8 cellular contexts compared by ENCODE assay signal in genomic region chr11:66344550-66345315, GRCh38.
A peak's percentile ranks its signal among the peaks of the same experiment; 100 is the strongest.
DNase-seq lines count a peak whose midpoint lies in the region; ATAC-seq, FAIRE-seq and TF ChIP-seq lines count a peak whose summit lies in the region.

Gene BRMS1 (minus strand): TSS chr11:66345104. CDS start chr11:66342234, 2,870 bp downstream.

- H3K27me3 Mint-ChIP-seq in effector memory CD8-positive, alpha-beta T cell: no peaks in the 10 kb centered on the region
- H3K27me3 Mint-ChIP-seq in memory B cell: no peaks in the 10 kb centered on the region

- H3K4me3 Mint-ChIP-seq in effector memory CD8-positive, alpha-beta T cell: peak within 1 kb of the TSS; percentile 96 to 99
- peak within 1 kb of the TSS; percentile 97 for H3K4me3 Mint-ChIP-seq in memory B cell

- no peak for TF ChIP-seq CTCF in GM20000 (IDR thresholded peaks at IDR 0.05; ENCODE audit: extremely low read depth, missing control alignments)

- peak; percentile 96 for FAIRE-seq in HTR-8/SVneo (lab: Jason Lieb, UNC)

- H3K9me3 Mint-ChIP-seq in effector memory CD8-positive, alpha-beta T cell: no peaks in the 10 kb centered on the region
- no peaks in the 10 kb centered on the region for H3K9me3 Mint-ChIP-seq in memory B cell

- H3K4me1 Mint-ChIP-seq in effector memory CD8-positive, alpha-beta T cell (ENCODE audit: low read depth in 2 of 2): peaks cover 34 to 36% of the 10 kb centered on the region in 2 donors
- peaks cover 35% of the 10 kb centered on the region for H3K4me1 Mint-ChIP-seq in memory B cell

- peaks cover 65% of the 10 kb centered on the region for H3K36me3 Mint-ChIP-seq in effector memory CD8-positive, alpha-beta T cell (ENCODE audit: insufficient read depth)
- peaks cover 18% of the 10 kb centered on the region for H3K36me3 Mint-ChIP-seq in memory B cell

- ATAC-seq in effector memory CD8-positive, alpha-beta T cell (replicated peaks): peak; percentile 85
- peak; percentile 87 for ATAC-seq in memory B cell (ENCODE audit: low read depth)

- H3K27ac Mint-ChIP-seq in effector memory CD8-positive, alpha-beta T cell: peak within 1 kb of the TSS; percentile 98 to 100
- H3K27ac Mint-ChIP-seq in memory B cell: peak within 1 kb of the TSS; percentile 98

- DNase-seq in CMK (ENCODE audit: low read depth) (peak; percentile 91), GM20000 (ENCODE audit: low spot score) (peak; percentile 96), HTR-8/SVneo (ENCODE audit: insufficient read length, low spot score) (peak; percentile 99), NOMO-1 treated with DMSO at 0.1 percent for 48 hours (lab: John Stamatoyannopoulos, UW; ENCODE audit: unreplicated experiment) (peak; percentile 95), memory B cell (ENCODE audit: low spot score in 2 of 2) (peak; percentile 89 to 92)
- DNase-seq in activated CD8-positive, alpha-beta memory T cell treated with anti-CD3 and anti-CD28 coated beads for 4 hours (ENCODE audit: low read depth in 2 of 2): peak; percentile 92 to 95
- peak; percentile 93 to 96 (median 95) for DNase-seq in effector memory CD8-positive, alpha-beta T cell
- peak; percentile 95 for DNase-seq in stimulated activated CD8-positive, alpha-beta memory T cell treated with anti-CD3 and anti-CD28 coated beads, Interleukin-12 subunit alpha, Interleukin-12 subunit beta, amount 100 ng/mL, for 1 hour (ENCODE audit: low read depth)

Comparison
In these comparisons a context has a peak if more than half of its experiments do, and no peak if none do; other contexts are left out.
1. Peak in every context shown above with its lines: DNase-seq and ATAC-seq.